ENCODE assay signal across 23 cellular contexts in the genomic region with DNA sequence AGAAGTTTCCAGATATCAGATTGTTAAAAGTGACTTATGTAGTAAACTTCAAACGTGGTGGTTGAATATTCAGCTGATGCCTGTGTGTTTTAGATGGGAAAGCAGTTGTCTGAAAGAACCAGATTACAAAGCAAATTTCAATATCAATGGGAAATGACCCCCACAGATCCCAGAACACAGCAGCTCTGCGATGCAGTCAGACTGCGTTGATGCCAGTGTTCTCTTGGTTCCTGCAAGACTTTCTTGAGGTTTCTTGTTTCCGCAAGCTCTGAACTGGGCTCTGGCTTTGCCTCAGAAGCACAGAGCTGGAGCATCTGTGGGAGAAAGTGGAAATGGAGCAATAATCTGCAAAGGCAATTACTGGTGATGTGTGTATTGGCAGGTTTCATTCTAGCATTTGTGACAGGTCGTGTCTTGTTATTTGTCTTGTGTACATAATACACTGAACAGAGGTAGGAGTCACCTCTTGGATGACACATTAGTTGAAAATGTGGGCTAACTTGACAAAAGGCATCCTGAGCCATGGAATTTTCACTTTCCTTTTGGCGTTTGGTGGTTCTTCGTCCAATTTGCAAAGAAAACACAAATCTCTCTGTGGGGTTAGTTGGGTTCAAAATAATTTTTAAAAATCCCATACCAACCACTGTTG. TPM values are rescaled to one million over a fixed set of nuclear protein-coding genes. Genes with fewer than 3 reads are reported as not detected.
DNase-seq lines count a peak whose midpoint lies in the region; ATAC-seq, FAIRE-seq and TF ChIP-seq lines count a peak whose summit lies in the region.
"Had no signal": no experiment of that assay in that cellular context is flagged by ENCODE, and none has a peak within 500 bp of the region (broad histone marks: within the 10 kb centered on the region; RNA-seq: fewer than 3 reads in every experiment).

No MANE protein-coding gene starts in this region.

- peaks cover 47% of the 10 kb centered on the region for H3K4me1 Mint-ChIP-seq in nephron progenitor cell

- H3K36me3 ChIP-seq in Karpas-422 (ENCODE audit: insufficient read depth, low read length) = no peaks in the 10 kb centered on the region
- H3K36me3 ChIP-seq in bronchial epithelial cell (ENCODE audit: control insufficient read depth, insufficient read depth, low read length) = no peaks in the 10 kb centered on the region
- H3K36me3 ChIP-seq: heart right ventricle, lower lobe of right lung, SJCRH30, transverse colon, WERI-Rb-1 had no signal

- H3K27me3 Mint-ChIP-seq in nephron progenitor cell (ENCODE audit: low read depth, poor library complexity) = no peaks in the 10 kb centered on the region

- H3K4me2 ChIP-seq in Karpas-422 (ENCODE audit: low read depth, low read length, poor library complexity, severe bottlenecking) = peak overlapping the region; percentile 37

- no peak overlapping the region for H3K9ac ChIP-seq in Karpas-422 (ENCODE audit: low read length)

- no peak overlapping the region for H3K4me3 Mint-ChIP-seq in nephron progenitor cell
- H3K4me3 Mint-ChIP-seq: CD4-positive, alpha-beta T cell; effector memory CD8-positive, alpha-beta T cell; T-helper 1 cell treated with Interleukin-12 subunit alpha and Interleukin-12 subunit beta and Interleukin-4 antibody, amounts not matched to agents 30 μg/mL and 1 μg/mL, for 36 hours had no signal

- H3K27me3 ChIP-seq in Karpas-422 (ENCODE audit: low read length) (no peaks in the 10 kb centered on the region; the same call in 1 of the 2 replicates), bronchial epithelial cell (ENCODE audit: control insufficient read depth, insufficient read depth, low read length) (no peaks in the 10 kb centered on the region)
- H3K27me3 ChIP-seq: SJCRH30 had no signal

- no peaks in the 10 kb centered on the region for H3K9me3 ChIP-seq in Karpas-422 (ENCODE audit: low read length)
- H3K9me3 ChIP-seq: heart right ventricle, lower lobe of right lung, SJCRH30, transverse colon had no signal

- H3K9me3 Mint-ChIP-seq in nephron progenitor cell = no peaks in the 10 kb centered on the region
- H3K9me3 Mint-ChIP-seq: CD4-positive, alpha-beta T cell; effector memory CD8-positive, alpha-beta T cell; T-helper 1 cell treated with Interleukin-12 subunit alpha and Interleukin-12 subunit beta and Interleukin-4 antibody, amounts not matched to agents 30 μg/mL and 1 μg/mL, for 36 hours had no signal

- peaks cover 5% of the 10 kb centered on the region for H3K36me3 Mint-ChIP-seq in nephron progenitor cell (ENCODE audit: low read depth)

- H3K4me1 ChIP-seq in Karpas-422 (ENCODE audit: low read length) = peaks cover 49% of the 10 kb centered on the region
- H3K4me1 ChIP-seq: heart right ventricle, lower lobe of right lung, SJCRH30, transverse colon had no signal

- no peaks in the 10 kb centered on the region for H3K9me2 ChIP-seq in Karpas-422 (replicated peaks; ENCODE audit: insufficient read depth, low read length)

- no peak overlapping the region for H2AFZ ChIP-seq in Karpas-422 (ENCODE audit: low read length)

- no peak overlapping the region for H3K4me3 ChIP-seq in Karpas-422 (ENCODE audit: low read length)
- H3K4me3 ChIP-seq in bronchial epithelial cell (ENCODE audit: low read depth, low read length) = no peak overlapping the region
- H3K4me3 ChIP-seq: heart right ventricle, lower lobe of right lung, SJCRH30, transverse colon had no signal

- TF ChIP-seq CTCF in bronchial epithelial cell (IDR thresholded peaks at IDR 0.05; ENCODE audit: insufficient read depth, low read length, severe bottlenecking) (no peak), nephron progenitor cell (IDR thresholded peaks at IDR 0.05) (no peak)

- no peak for FAIRE-seq in bronchial epithelial cell (lab: Jason Lieb, UNC)

- H3K79me2 ChIP-seq in Karpas-422 (ENCODE audit: low read length) = no peaks in the 10 kb centered on the region

- H3K27ac Mint-ChIP-seq in nephron progenitor cell = peak overlapping the region; percentile 59
- H3K27ac Mint-ChIP-seq: CD4-positive, alpha-beta T cell; effector memory CD8-positive, alpha-beta T cell; T-helper 1 cell treated with Interleukin-12 subunit alpha and Interleukin-12 subunit beta and Interleukin-4 antibody, amounts not matched to agents 30 μg/mL and 1 μg/mL, for 36 hours had no signal

- ATAC-seq in HG03442 (IDR thresholded peaks at IDR 0.05; ENCODE audit: unreplicated experiment) (no peak), HG02884 (IDR thresholded peaks at IDR 0.05; ENCODE audit: unreplicated experiment) (no peak)
- ATAC-seq: effector memory CD8-positive, alpha-beta T cell; heart right ventricle; lower lobe of right lung; stimulated activated naive CD8-positive, alpha-beta T cell treated with anti-CD3 and anti-CD28 coated beads, Interleukin-15, Interleukin-2, amounts not matched to agents 100 U/mL and 50 U/mL, for 24 hours had no signal

- H3K27ac ChIP-seq in Karpas-422 (ENCODE audit: low read length) = no peak overlapping the region
- H3K27ac ChIP-seq: heart right ventricle, lower lobe of right lung, SJCRH30, transverse colon, WERI-Rb-1 had no signal

- H4K20me1 ChIP-seq in Karpas-422 (ENCODE audit: insufficient read depth, low read depth, low read length) = no peaks in the 10 kb centered on the region

- DNase-seq in ELR (ENCODE audit: low read depth) = peak; percentile 19
- no peak for DNase-seq in Karpas-422
- DNase-seq in bronchial epithelial cell (ENCODE audit: low read depth) = peak; percentile 98
- no peak for DNase-seq in nephron progenitor cell
- no peak for DNase-seq in nucleus accumbens (lab: John Stamatoyannopoulos, UW)
- no peak for DNase-seq in T1000 (lab: John Stamatoyannopoulos, UW)
- DNase-seq: activated CD4-positive, alpha-beta T cell treated with anti-CD3 and anti-CD28 coated beads, Interleukin-2, amount 50 U/mL, for 48 hours; activated naive CD4-positive, alpha-beta T cell treated with Interleukin-2 at 50 U/mL for 16 hours; amygdala; CD4-positive, alpha-beta T cell; DMS79; effector memory CD8-positive, alpha-beta T cell; heart right ventricle; lower lobe of right lung; NCI-H146; SJCRH30; stimulated activated CD4-positive, alpha-beta T cell treated with anti-CD3 and anti-CD28 coated beads, Interleukin-2, amount 100 ng/mL, for 24 hours; stimulated activated naive CD8-positive, alpha-beta T cell treated with anti-CD3 and anti-CD28 coated beads, Interleukin-15, Interleukin-2, amounts not matched to agents 100 U/mL and 50 U/mL, for 24 hours; transverse colon; WERI-Rb-1 had no signal

RNA-seq across cellular contexts. Expression of gene LYPD6B, which starts 10.8 kb away (rescaled TPM):
- total RNA-seq in Karpas-422 (2014; rRNA removed; shearing (Covaris generic); ENCODE audit: low replicate concordance) = 0.43 and 0.75 TPM in 2 replicates
- 14.7 and 34.2 TPM in 2 replicates for total RNA-seq in bronchial epithelial cell
- total RNA-seq: CD4-positive, alpha-beta T cell; SJCRH30 had no signal

Comparison
In these comparisons a context has a peak if more than half of its experiments do, and no peak if none do; other contexts are left out.
1. DNase-seq: peak in ELR (single experiment) and bronchial epithelial cell (single experiment); none in Karpas-422 (single experiment), nephron progenitor cell (single experiment), nucleus accumbens (0 of 56) and T1000 (single experiment).